3 cellular contexts compared by ENCODE assay signal in the genomic region with DNA sequence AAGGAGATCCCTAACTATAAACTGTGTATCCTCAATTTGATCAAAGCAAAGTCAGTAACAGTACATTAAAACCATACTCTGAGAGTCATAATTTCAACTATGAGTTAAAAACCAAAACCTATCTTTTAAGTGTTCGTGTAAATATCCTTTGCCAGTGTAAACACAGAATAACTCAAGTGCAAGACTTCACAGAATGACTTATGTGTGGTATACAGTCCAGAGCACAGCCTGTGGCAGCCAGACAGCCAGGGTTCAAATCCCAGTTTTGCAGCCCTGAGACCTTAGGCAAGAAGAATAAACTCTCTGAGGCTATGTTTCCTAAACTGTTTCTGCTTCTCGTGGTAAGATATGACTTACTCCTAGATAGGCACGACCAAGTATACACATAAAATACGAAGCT.
"Had no signal": no experiment of that assay in that cellular context is flagged by ENCODE, and none has a peak within 500 bp of the region (broad histone marks: within the 10 kb centered on the region; RNA-seq: fewer than 3 reads in every experiment).

No MANE protein-coding gene starts in this region.

- DNase-seq: GDM1, GF-D8 had no signal

- ATAC-seq: GM12878 had no signal

- H3K4me3 ChIP-seq: GM12878 had no signal
